2 cellular contexts compared by ENCODE assay signal in the genomic region with DNA sequence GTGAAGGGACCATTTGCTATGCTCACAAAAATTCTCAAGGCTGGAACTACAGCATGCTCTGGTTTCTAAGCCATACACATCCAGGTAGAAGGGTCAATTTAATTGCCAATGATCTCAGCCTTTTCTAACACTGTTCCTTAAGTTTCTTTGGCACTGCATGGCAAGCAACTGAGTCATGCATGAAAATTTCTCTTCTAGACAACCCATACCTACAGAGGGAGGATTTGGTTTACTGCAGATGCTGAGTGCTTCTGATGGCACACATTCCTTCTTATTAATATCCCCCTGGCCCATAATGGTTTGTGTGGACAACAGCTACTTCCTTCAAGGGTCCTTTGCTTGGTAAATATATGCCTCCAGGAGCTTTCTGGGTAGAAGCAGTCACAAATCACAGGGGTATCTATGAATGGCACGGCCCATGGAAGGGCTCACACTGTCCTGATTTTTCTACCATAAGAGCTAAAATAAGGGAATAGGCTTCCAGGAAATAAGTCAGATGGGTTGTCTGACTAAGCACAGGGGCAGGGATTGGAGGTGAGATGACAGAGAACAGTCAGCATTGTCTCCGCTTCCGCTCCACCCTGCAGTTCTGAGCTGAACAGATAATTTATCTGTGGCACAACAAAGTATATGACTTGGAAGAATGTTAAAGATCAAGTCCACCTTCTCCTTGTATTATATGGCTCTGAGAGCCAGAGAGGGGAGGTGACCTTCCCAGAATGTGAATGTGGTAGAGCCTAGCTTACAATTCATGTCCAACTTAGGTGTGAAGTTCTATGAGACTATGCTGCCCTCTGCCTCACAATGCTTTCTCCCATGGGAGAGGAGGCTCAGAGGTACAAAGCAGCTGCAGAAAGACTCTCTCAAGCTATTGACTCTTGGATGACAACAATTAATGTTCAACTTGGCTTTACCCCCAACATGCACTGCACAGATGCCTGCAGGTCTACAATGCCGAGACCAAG.
TF ChIP-seq lines count a peak whose summit lies in the region.

No MANE protein-coding gene starts in this region.

TF ChIP-seq in endothelial cell of umbilical vein, 7 proteins besides CTCF, POLR2A, EP300 and RAD21:
- TF ChIP-seq EZH2 (IDR thresholded peaks at IDR 0.05; ENCODE audit: borderline replicate concordance, low read depth, low read length, severe bottlenecking) = no peak
- peak; percentile 8 for TF ChIP-seq GATA2 (IDR thresholded peaks at IDR 0.05; ENCODE audit: insufficient read depth, insufficient read length, low read depth, low read length)
- peak; percentile 47 for TF ChIP-seq FOS (IDR thresholded peaks at IDR 0.05; ENCODE audit: borderline replicate concordance, insufficient read depth, low read length)

TF ChIP-seq in WTC11, 78 proteins besides CTCF, POLR2A, EP300 and RAD21:
- TF ChIP-seq, protein P1, sequence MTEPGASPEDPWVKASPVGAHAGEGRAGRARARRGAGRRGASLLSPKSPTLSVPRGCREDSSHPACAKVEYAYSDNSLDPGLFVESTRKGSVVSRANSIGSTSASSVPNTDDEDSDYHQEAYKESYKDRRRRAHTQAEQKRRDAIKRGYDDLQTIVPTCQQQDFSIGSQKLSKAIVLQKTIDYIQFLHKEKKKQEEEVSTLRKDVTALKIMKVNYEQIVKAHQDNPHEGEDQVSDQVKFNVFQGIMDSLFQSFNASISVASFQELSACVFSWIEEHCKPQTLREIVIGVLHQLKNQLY (CRISPR knock-in tag; IDR thresholded peaks at IDR 0.05) = no peak
- TF ChIP-seq ELF4 (CRISPR knock-in tag; IDR thresholded peaks at IDR 0.05; ENCODE audit: low read depth) = no peak
- TF ChIP-seq MAX (CRISPR knock-in tag; IDR thresholded peaks at IDR 0.05) = no peak
- no peak for TF ChIP-seq NR3C1 (CRISPR knock-in tag; conservative IDR thresholded peaks at IDR 0.05; ENCODE audit: low read depth)
- TF ChIP-seq ZBTB21 (CRISPR knock-in tag; IDR thresholded peaks at IDR 0.05; ENCODE audit: borderline replicate concordance) = no peak
- TF ChIP-seq, protein P2, sequence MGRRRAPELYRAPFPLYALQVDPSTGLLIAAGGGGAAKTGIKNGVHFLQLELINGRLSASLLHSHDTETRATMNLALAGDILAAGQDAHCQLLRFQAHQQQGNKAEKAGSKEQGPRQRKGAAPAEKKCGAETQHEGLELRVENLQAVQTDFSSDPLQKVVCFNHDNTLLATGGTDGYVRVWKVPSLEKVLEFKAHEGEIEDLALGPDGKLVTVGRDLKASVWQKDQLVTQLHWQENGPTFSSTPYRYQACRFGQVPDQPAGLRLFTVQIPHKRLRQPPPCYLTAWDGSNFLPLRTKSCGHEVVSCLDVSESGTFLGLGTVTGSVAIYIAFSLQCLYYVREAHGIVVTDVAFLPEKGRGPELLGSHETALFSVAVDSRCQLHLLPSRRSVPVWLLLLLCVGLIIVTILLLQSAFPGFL (CRISPR knock-in tag; IDR thresholded peaks at IDR 0.05; ENCODE audit: borderline replicate concordance) = no peak
- TF ChIP-seq ATF2 (CRISPR knock-in tag; IDR thresholded peaks at IDR 0.05; ENCODE audit: borderline replicate concordance, low read depth) = no peak
- TF ChIP-seq JUN (CRISPR knock-in tag; IDR thresholded peaks at IDR 0.05) = no peak
- TF ChIP-seq FOXJ3 (CRISPR knock-in tag; IDR thresholded peaks at IDR 0.05; ENCODE audit: borderline replicate concordance) = no peak
- no peak for TF ChIP-seq FOXP4 (CRISPR knock-in tag; IDR thresholded peaks at IDR 0.05)
- TF ChIP-seq CDX4 (CRISPR knock-in tag; IDR thresholded peaks at IDR 0.05; ENCODE audit: borderline replicate concordance) = no peak
- TF ChIP-seq ESRRA (CRISPR knock-in tag; IDR thresholded peaks at IDR 0.05; ENCODE audit: borderline replicate concordance) = no peak
- no peak for TF ChIP-seq E2F1 (CRISPR knock-in tag; IDR thresholded peaks at IDR 0.05)
- no peak for TF ChIP-seq NR2C2 (CRISPR knock-in tag; IDR thresholded peaks at IDR 0.05)
- no peak for TF ChIP-seq ZNF532 (CRISPR knock-in tag; IDR thresholded peaks at IDR 0.05; ENCODE audit: borderline replicate concordance)
- TF ChIP-seq CREB1 (CRISPR knock-in tag; IDR thresholded peaks at IDR 0.05) = no peak
